21 cellular contexts compared by ENCODE assay signal in the genomic region with DNA sequence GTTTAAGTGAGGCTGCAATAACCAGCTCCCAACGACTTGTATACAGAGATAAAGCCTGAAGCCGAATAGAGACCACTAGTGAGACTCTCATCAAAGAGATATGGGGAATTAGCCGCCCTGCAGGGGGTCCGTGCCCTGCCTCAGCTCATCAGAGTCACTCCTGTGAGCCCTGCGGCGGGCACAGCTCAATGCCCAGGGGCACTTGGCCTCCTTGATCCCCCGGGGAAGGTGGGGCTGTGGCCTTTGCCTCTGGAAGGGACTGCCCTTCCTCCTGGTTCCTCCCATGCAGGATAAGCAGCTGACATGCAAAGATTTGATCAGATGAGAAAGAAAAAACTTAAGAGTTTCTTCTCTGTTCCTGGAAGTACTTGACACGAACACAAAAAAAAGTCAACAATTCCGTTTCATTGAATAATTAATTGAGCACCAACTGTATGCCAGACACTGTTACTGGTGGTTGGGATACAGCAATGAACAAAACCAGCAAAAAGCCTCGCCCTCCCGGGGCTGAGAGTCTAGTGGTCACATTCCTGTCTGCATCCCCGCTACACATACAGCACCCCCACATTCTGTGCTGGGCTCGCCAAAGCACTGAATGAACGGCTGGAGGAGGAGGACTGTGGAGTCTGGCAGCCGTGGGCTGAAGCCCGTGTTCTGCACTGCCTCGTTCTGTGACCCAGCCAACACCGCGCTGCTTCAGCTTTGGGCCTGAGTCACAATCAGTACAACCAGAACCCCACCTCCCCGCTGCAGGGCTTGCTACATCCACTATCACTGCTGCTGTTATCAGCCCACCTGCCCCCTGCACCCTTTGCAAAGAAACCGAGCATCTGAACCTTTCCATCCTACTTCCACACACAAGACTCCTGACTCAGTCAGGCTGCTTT. TPM values are rescaled to one million over a fixed set of nuclear protein-coding genes. Genes with fewer than 3 reads are reported as not detected.
DNase-seq lines count a peak whose midpoint lies in the region; ATAC-seq, FAIRE-seq and TF ChIP-seq lines count a peak whose summit lies in the region.
"Had no signal": no experiment of that assay in that cellular context is flagged by ENCODE, and none has a peak within 500 bp of the region (broad histone marks: within the 10 kb centered on the region; RNA-seq: fewer than 3 reads in every experiment).

No MANE protein-coding gene starts in this region.

- no peaks in the 10 kb centered on the region for H3K9me3 ChIP-seq in HEK293 (ENCODE audit: control insufficient read depth, insufficient read depth, low read depth, low read length)
- H3K9me3 ChIP-seq in endodermal cell (ENCODE audit: control insufficient read depth, low read length): no peaks in the 10 kb centered on the region
- H3K9me3 ChIP-seq: gastroesophageal sphincter, sigmoid colon had no signal

- H3K4me3 Mint-ChIP-seq in endodermal cell: no peak overlapping the region
- H3K4me3 Mint-ChIP-seq: central memory CD8-positive, alpha-beta T cell; effector memory CD8-positive, alpha-beta T cell; memory B cell; nephron progenitor cell had no signal

- ATAC-seq in sciatic nerve (peak; percentile 58), esophagus mucosa (no peak)
- ATAC-seq: effector memory CD8-positive, alpha-beta T cell; gastroesophageal sphincter had no signal

- intact Hi-C loops in sciatic nerve (cut with DNase I): no loop called here

- POLR2A ChIA-PET in HEK293 (lab: Yijun Ruan, JAX): no interaction called here

- H3K27me3 ChIP-seq in endodermal cell (ENCODE audit: control insufficient read depth, insufficient read depth, low read length, poor library complexity, severe bottlenecking): no peaks in the 10 kb centered on the region
- H3K27me3 ChIP-seq: gastroesophageal sphincter, sigmoid colon had no signal

- no peaks in the 10 kb centered on the region for H3K36me3 ChIP-seq in HEK293 (ENCODE audit: control insufficient read depth in 2 of 2, insufficient read depth in 1 of 2, low read length in 2 of 2)
- no peaks in the 10 kb centered on the region for H3K36me3 ChIP-seq in endodermal cell (ENCODE audit: control insufficient read depth, insufficient read depth, low read length)
- H3K36me3 ChIP-seq: gastroesophageal sphincter, sigmoid colon had no signal

- H3K9ac ChIP-seq in endodermal cell (ENCODE audit: extremely low read depth, low read length, poor library complexity, severe bottlenecking): no peak overlapping the region

- H3K27me3 Mint-ChIP-seq in endodermal cell (ENCODE audit: insufficient read depth): no peaks in the 10 kb centered on the region
- H3K27me3 Mint-ChIP-seq: central memory CD8-positive, alpha-beta T cell; effector memory CD8-positive, alpha-beta T cell had no signal

- TF ChIP-seq CTCF in HEK293 (tag by site-specific recombination; IDR thresholded peaks at IDR 0.05) (no peak), endodermal cell (conservative IDR thresholded peaks at IDR 0.05) (no peak)

- peaks cover 23% of the 10 kb centered on the region for H3K4me1 Mint-ChIP-seq in endodermal cell

- 85 to 91% methylated on average over 14 to 21 of the region's 21 CpGs for WGBS in endodermal cell (ENCODE audit: insufficient coverage in 1 of 2, insufficient read length in 1 of 2), 2 experiments

- no peak for FAIRE-seq in HTR-8/SVneo (lab: Jason Lieb, UNC)

- no peak overlapping the region for H3K4me3 ChIP-seq in HEK293 (ENCODE audit: low read depth, low read length)
- H3K4me3 ChIP-seq in endodermal cell (ENCODE audit: low read length): no peak overlapping the region
- H3K4me3 ChIP-seq: gastroesophageal sphincter, sigmoid colon had no signal

- H3K9me3 Mint-ChIP-seq in endodermal cell: no peaks in the 10 kb centered on the region
- H3K9me3 Mint-ChIP-seq: central memory CD8-positive, alpha-beta T cell; effector memory CD8-positive, alpha-beta T cell; memory B cell; nephron progenitor cell had no signal

- H3K36me3 Mint-ChIP-seq in endodermal cell (ENCODE audit: low read depth): no peaks in the 10 kb centered on the region
- H3K36me3 Mint-ChIP-seq: memory B cell had no signal

- DNase-seq in endodermal cell (peak; percentile 69), medulla oblongata (ENCODE audit: extremely low spot score) (peak; percentile 31), sciatic nerve (ENCODE audit: low spot score) (no peak), AG08396 (ENCODE audit: low spot score) (no peak), HTR-8/SVneo (ENCODE audit: insufficient read length, low spot score) (no peak)
- no peak for DNase-seq in stimulated activated naive CD4-positive, alpha-beta T cell (lab: John Stamatoyannopoulos, UW)
- DNase-seq: activated CD8-positive, alpha-beta memory T cell treated with anti-CD3 and anti-CD28 coated beads for 24 hours; effector memory CD8-positive, alpha-beta T cell; GF-D8; NCI-H187; NCI-H446 treated with DMSO at 0.1 percent for 48 hours; nephron progenitor cell; sigmoid colon; stimulated activated CD4-positive, alpha-beta T cell treated with anti-CD3 and anti-CD28 coated beads, Interleukin-1b, Interleukin-23, amount 100 ng/mL, for 48 hours; SW 1271 had no signal

- H3K27ac Mint-ChIP-seq in endodermal cell: no peak overlapping the region
- H3K27ac Mint-ChIP-seq: effector memory CD8-positive, alpha-beta T cell; memory B cell had no signal

- H3K4me1 ChIP-seq in HEK293 (ENCODE audit: control insufficient read depth, insufficient read depth, low read length) (no peaks in the 10 kb centered on the region; the same call in 1 of the 2 replicates), endodermal cell (ENCODE audit: control insufficient read depth, insufficient read depth, low read length) (peaks cover 10% of the 10 kb centered on the region)

- CTCF ChIA-PET in HEK293 (lab: Yijun Ruan, JAX): interaction anchor here (0.6 kb wide), 1 partner anchor 529 kb away, joined by 3 read pairs; no protein-coding TSS in a partner anchor

- H3K27ac ChIP-seq in HEK293 (ENCODE audit: extremely low read depth, low read depth, low read length): no peak overlapping the region
- H3K27ac ChIP-seq in endodermal cell (ENCODE audit: low read depth, low read length): no peak overlapping the region
- H3K27ac ChIP-seq: RWPE1 had no signal

TF ChIP-seq in HEK293, 187 proteins besides CTCF, POLR2A, EP300 and RAD21 (continues in another document):
- TF ChIP-seq, protein P1, sequence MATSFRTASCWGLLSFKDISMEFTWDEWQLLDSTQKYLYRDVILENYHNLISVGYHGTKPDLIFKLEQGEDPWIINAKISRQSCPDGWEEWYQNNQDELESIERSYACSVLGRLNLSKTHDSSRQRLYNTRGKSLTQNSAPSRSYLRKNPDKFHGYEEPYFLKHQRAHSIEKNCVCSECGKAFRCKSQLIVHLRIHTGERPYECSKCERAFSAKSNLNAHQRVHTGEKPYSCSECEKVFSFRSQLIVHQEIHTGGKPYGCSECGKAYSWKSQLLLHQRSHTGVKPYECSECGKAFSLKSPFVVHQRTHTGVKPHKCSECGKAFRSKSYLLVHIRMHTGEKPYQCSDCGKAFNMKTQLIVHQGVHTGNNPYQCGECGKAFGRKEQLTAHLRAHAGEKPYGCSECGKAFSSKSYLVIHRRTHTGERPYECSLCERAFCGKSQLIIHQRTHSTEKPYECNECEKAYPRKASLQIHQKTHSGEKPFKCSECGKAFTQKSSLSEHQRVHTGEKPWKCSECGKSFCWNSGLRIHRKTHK (tag by site-specific recombination; IDR thresholded peaks at IDR 0.05): no peak
- 0 out of 2 replicates have a peak, but pooled peaks have one; percentile 7 for TF ChIP-seq ZIC2 (tag by site-specific recombination; IDR thresholded peaks at IDR 0.05)
- no peak for TF ChIP-seq ZNF768 (tag by site-specific recombination; IDR thresholded peaks at IDR 0.05)
- no peak for TF ChIP-seq MZF1 (tag by site-specific recombination; IDR thresholded peaks at IDR 0.05; ENCODE audit: borderline replicate concordance)
- no peak for TF ChIP-seq ZNF416 (tag by site-specific recombination; IDR thresholded peaks at IDR 0.05)
- peak; percentile 71 for TF ChIP-seq ZNF600 (tag by site-specific recombination; IDR thresholded peaks at IDR 0.05)
- no peak for TF ChIP-seq HOXA7 (CRISPR knock-in tag; IDR thresholded peaks at IDR 0.05; ENCODE audit: borderline replicate concordance)
- TF ChIP-seq ZNF354C (tag by site-specific recombination; IDR thresholded peaks at IDR 0.05; ENCODE audit: borderline replicate concordance, low read depth): no peak
- TF ChIP-seq ZNF426 (tag by site-specific recombination; IDR thresholded peaks at IDR 0.05): no peak
- no peak for TF ChIP-seq GLIS1 (tag by site-specific recombination; IDR thresholded peaks at IDR 0.05)
- no peak for TF ChIP-seq ZNF404 (tag by site-specific recombination; IDR thresholded peaks at IDR 0.05)
- TF ChIP-seq KLF8 (tag by site-specific recombination; IDR thresholded peaks at IDR 0.05): no peak
- no peak for TF ChIP-seq ZNF658 (tag by site-specific recombination; IDR thresholded peaks at IDR 0.05)
- no peak for TF ChIP-seq ZNF239 (tag by site-specific recombination; IDR thresholded peaks at IDR 0.05)
- TF ChIP-seq ZNF133 (tag by site-specific recombination; IDR thresholded peaks at IDR 0.05): no peak
- no peak for TF ChIP-seq ZNF391 (tag by site-specific recombination; IDR thresholded peaks at IDR 0.05; ENCODE audit: borderline replicate concordance, low read depth)
- no peak for TF ChIP-seq ZNF558 (tag by site-specific recombination; IDR thresholded peaks at IDR 0.05)
- TF ChIP-seq ZBTB8A (tag by site-specific recombination; IDR thresholded peaks at IDR 0.05): peak; percentile 35; the same call in 1 of the 2 replicates
- peak; percentile 17; the same call in 1 of the 2 replicates for TF ChIP-seq ZFHX2 (tag by site-specific recombination; conservative IDR thresholded peaks at IDR 0.05)
- no peak for TF ChIP-seq ZNF513 (tag by site-specific recombination; IDR thresholded peaks at IDR 0.05)

RNA-seq across cellular contexts. Expression of gene TTC7B, which starts 10.3 kb away (rescaled TPM):
- total RNA-seq in endodermal cell: 10 to 100 TPM; 51.3 to 62.6 TPM
- 51.1 TPM for polyA plus RNA-seq in endodermal cell (2013, experiment 1 of 2)
- polyA plus RNA-seq in endodermal cell (2013, experiment 2 of 2): 50.8 TPM
- 41.4 TPM for total RNA-seq in sciatic nerve
- 9.9 TPM for total RNA-seq in esophagus mucosa

Comparison
In these comparisons a context has a peak if more than half of its experiments do, and no peak if none do; other contexts are left out.
1. DNase-seq: peak in endodermal cell (single experiment) and medulla oblongata (single experiment); none in sciatic nerve (single experiment), AG08396 (single experiment), stimulated activated naive CD4-positive, alpha-beta T cell (0 of 6) and HTR-8/SVneo (single experiment).